ENCODE assay signal across 18 cellular contexts in the genomic region with DNA sequence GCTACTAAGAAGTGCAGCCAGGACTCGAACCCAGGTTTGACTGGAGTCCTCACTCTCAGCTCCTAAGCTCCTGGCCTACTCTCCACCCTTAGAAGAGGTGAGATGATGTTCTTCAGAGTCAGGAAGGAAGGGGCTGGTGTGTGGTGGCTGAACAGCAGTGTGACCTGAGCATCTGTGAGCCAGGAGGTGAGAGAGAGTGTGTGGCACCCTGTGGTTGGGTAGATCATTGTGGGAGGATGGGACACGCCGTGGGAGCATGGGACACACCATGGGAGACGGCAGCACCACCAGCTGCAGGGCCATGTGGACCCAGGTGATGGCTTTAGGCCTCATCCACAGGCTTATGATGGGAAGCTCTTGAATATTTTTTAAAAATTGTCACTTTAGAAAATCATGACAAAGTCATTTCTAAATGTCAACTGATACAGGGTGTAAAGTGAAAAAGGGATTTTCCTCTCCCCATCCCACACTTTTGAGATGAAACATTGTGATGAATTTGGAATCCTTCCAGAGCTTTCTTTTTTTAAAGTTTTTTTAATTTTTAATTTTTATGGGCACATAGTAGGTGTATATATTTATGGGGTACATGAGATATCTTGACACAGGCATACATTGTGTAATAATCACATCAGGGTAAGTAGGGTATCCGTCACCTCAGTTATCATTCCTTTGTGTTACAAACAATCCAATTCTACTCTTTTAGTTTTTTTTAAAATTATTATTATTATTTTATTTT. TPM values are rescaled to one million over a fixed set of nuclear protein-coding genes. Genes with fewer than 3 reads are reported as not detected.
A peak's percentile ranks its signal among the peaks of the same experiment; 100 is the strongest.
DNase-seq lines count a peak whose midpoint lies in the region; ATAC-seq, FAIRE-seq and TF ChIP-seq lines count a peak whose summit lies in the region.
"Had no signal": no experiment of that assay in that cellular context is flagged by ENCODE, and none has a peak within 500 bp of the region (broad histone marks: within the 10 kb centered on the region; RNA-seq: fewer than 3 reads in every experiment).

No MANE protein-coding gene starts in this region.

- H3K27ac ChIP-seq in IMR-90 (ENCODE audit: insufficient read depth, low read length) = no peak overlapping the region
- H3K27ac ChIP-seq: breast epithelium, gastroesophageal sphincter, suprapubic skin had no signal

- H3K14ac ChIP-seq in IMR-90 (replicated peaks; ENCODE audit: low read depth, low read length) = no peak overlapping the region

- BruUV-seq in IMR-90 (replicated peaks; lab: Mats Ljungman, UMichigan) = no TSS peak

- H3K9me3 ChIP-seq in IMR-90 (ENCODE audit: control insufficient read depth, insufficient read depth, low read length) = no peaks in the 10 kb centered on the region
- H3K9me3 ChIP-seq: breast epithelium, gastroesophageal sphincter, suprapubic skin had no signal

- no peak for ATAC-seq in IMR-90 (ENCODE audit: low read depth)
- ATAC-seq in stimulated activated naive CD8-positive, alpha-beta T cell treated with anti-CD3 and anti-CD28 coated beads, Interleukin-15, Interleukin-2, amounts not matched to agents 100 U/mL and 50 U/mL, for 24 hours = peak; percentile 70
- ATAC-seq in GM21619 (IDR thresholded peaks at IDR 0.05; ENCODE audit: unreplicated experiment) = no peak
- ATAC-seq: gastroesophageal sphincter had no signal

- no peaks in the 10 kb centered on the region for H3K36me3 Mint-ChIP-seq in activated CD4-positive, alpha-beta memory T cell treated with anti-CD3 and anti-CD28 coated beads for 36 hours
- no peaks in the 10 kb centered on the region for H3K36me3 Mint-ChIP-seq in activated CD4-positive, alpha-beta memory T cell treated with anti-CD3 and anti-CD28 coated beads, Interleukin-2, amount 10 ng/mL, durations not matched to agents 7 days and 5 days (ENCODE audit: low read depth)
- peaks cover 49% of the 10 kb centered on the region for H3K36me3 Mint-ChIP-seq in dendritic cell treated with granulocyte-macrophage colony-stimulating factor and Interleukin-4, amounts not matched to agents 40 ng/mL and 50 ng/mL, for 4 days (ENCODE audit: low read depth)
- H3K36me3 Mint-ChIP-seq: immature natural killer cell, memory B cell had no signal

- no peak overlapping the region for H3K9ac ChIP-seq in IMR-90 (ENCODE audit: low read depth, low read length)

- POLR2A ChIA-PET in activated CD4-positive, alpha-beta memory T cell treated with anti-CD3 and anti-CD28 coated beads for 36 hours (lab: Charles Lee) = no interaction called here
- POLR2A ChIA-PET in activated CD4-positive, alpha-beta memory T cell treated with anti-CD3 and anti-CD28 coated beads, Interleukin-2, amount 10 ng/mL, durations not matched to agents 7 days and 5 days (lab: Charles Lee) = interaction anchor here (1.1 kb wide), 1 partner anchor 199 kb away, joined by 3 read pairs; no protein-coding TSS in a partner anchor
- POLR2A ChIA-PET in IMR-90 (lab: Charles Lee; ENCODE audit: unreplicated experiment) = no interaction called here

- H2AK5ac ChIP-seq in IMR-90 (ENCODE audit: low read depth, low read length) = no peak overlapping the region

- intact Hi-C loops in activated CD4-positive, alpha-beta memory T cell treated with anti-CD3 and anti-CD28 coated beads for 36 hours (cut with micrococcal nuclease) = no loop called here
- intact Hi-C loops in IMR-90 (cut with micrococcal nuclease) = no loop called here
- intact Hi-C loops in dendritic cell treated with granulocyte-macrophage colony-stimulating factor and Interleukin-4, amounts not matched to agents 40 ng/mL and 50 ng/mL, for 4 days (cut with micrococcal nuclease) = no loop called here

- in situ Hi-C loops in IMR-90 (cut with MboI; ENCODE audit: low sequenced_read_pairs) = no loop called here

- FAIRE-seq in H54 (lab: Jason Lieb, UNC) = no peak
- FAIRE-seq: small intestine had no signal

- no peak for TF ChIP-seq CTCF in IMR-90 (conservative IDR thresholded peaks at IDR 0.05; ENCODE audit: low read depth, low read length)

- no peak overlapping the region for H2AK9ac ChIP-seq in IMR-90 (replicated peaks; ENCODE audit: low read depth, low read length, poor library complexity)

- TF ChIP-seq POLR2A in IMR-90 (IDR thresholded peaks at IDR 0.05; ENCODE audit: low read depth, low read length) (no peak), H54 (IDR thresholded peaks at IDR 0.05; ENCODE audit: low read depth, low read length) (no peak)

- no peak overlapping the region; the same call in 1 of the 2 replicates for H3K23ac ChIP-seq in IMR-90 (ENCODE audit: low read depth, low read length)

- peaks cover 4% of the 10 kb centered on the region for H3K4me1 Mint-ChIP-seq in activated CD4-positive, alpha-beta memory T cell treated with anti-CD3 and anti-CD28 coated beads for 36 hours (ENCODE audit: low read depth)
- peaks cover 9% of the 10 kb centered on the region for H3K4me1 Mint-ChIP-seq in activated CD4-positive, alpha-beta memory T cell treated with anti-CD3 and anti-CD28 coated beads, Interleukin-2, amount 10 ng/mL, durations not matched to agents 7 days and 5 days
- H3K4me1 Mint-ChIP-seq in dendritic cell treated with granulocyte-macrophage colony-stimulating factor and Interleukin-4, amounts not matched to agents 40 ng/mL and 50 ng/mL, for 4 days (ENCODE audit: low read depth) = peaks cover 66% of the 10 kb centered on the region

- no peak overlapping the region for H3K4me3 ChIP-seq in IMR-90 (ENCODE audit: insufficient read depth, low read depth, low read length)
- H3K4me3 ChIP-seq: breast epithelium, gastroesophageal sphincter, suprapubic skin had no signal

- 0 out of 2 replicates have a peak overlapping the region, but pooled peaks have one; percentile 45 for H3K4ac ChIP-seq in IMR-90 (ENCODE audit: low read depth, low read length)

- peak; percentile 23 for DNase-seq in activated CD4-positive, alpha-beta memory T cell treated with anti-CD3 and anti-CD28 coated beads for 36 hours
- DNase-seq in activated CD4-positive, alpha-beta memory T cell treated with anti-CD3 and anti-CD28 coated beads, Interleukin-2, amount 10 ng/mL, durations not matched to agents 7 days and 5 days = no peak
- no peak for DNase-seq in IMR-90
- DNase-seq in stimulated activated naive CD8-positive, alpha-beta T cell treated with anti-CD3 and anti-CD28 coated beads, Interleukin-15, Interleukin-2, amounts not matched to agents 100 U/mL and 50 U/mL, for 24 hours = no peak
- no peak for DNase-seq in H54 (ENCODE audit: insufficient read length, low spot score)
- no peak for DNase-seq in stimulated activated CD4-positive, alpha-beta T cell treated with anti-CD3 and anti-CD28 coated beads, Interleukin-4, amount 100 ng/mL, for 4 hours
- DNase-seq: activated naive CD4-positive, alpha-beta T cell; KG1; NCI-H1436; NCI-H526 treated with DMSO at 0.1 percent for 48 hours had no signal

- no peak overlapping the region for H2BK15ac ChIP-seq in IMR-90 (ENCODE audit: low read depth, low read length)

- no peak overlapping the region for H3K27ac Mint-ChIP-seq in activated CD4-positive, alpha-beta memory T cell treated with anti-CD3 and anti-CD28 coated beads for 36 hours
- no peak overlapping the region for H3K27ac Mint-ChIP-seq in activated CD4-positive, alpha-beta memory T cell treated with anti-CD3 and anti-CD28 coated beads, Interleukin-2, amount 10 ng/mL, durations not matched to agents 7 days and 5 days
- peak overlapping the region; percentile 87 for H3K27ac Mint-ChIP-seq in dendritic cell treated with granulocyte-macrophage colony-stimulating factor and Interleukin-4, amounts not matched to agents 40 ng/mL and 50 ng/mL, for 4 days
- H3K27ac Mint-ChIP-seq: memory B cell had no signal

- dilution Hi-C loops in IMR-90 (cut with HindIII; ENCODE audit: low sequenced_read_pairs, unreplicated experiment) = no loop called here

- H3K9me1 ChIP-seq in IMR-90 (ENCODE audit: insufficient read depth, low read length) = peaks cover 6% of the 10 kb centered on the region; the same call in 1 of the 2 replicates

- H4K91ac ChIP-seq in IMR-90 (ENCODE audit: insufficient read depth, low read depth, low read length) = no peak overlapping the region

- no peaks in the 10 kb centered on the region for H3K27me3 ChIP-seq in IMR-90 (ENCODE audit: control insufficient read depth, insufficient read depth, low read length)
- H3K27me3 ChIP-seq: breast epithelium, gastroesophageal sphincter, suprapubic skin had no signal

- peaks cover 17 to 54% of the 10 kb centered on the region in 2 experiments for H3K79me1 ChIP-seq in IMR-90 (ENCODE audit: low read depth in 1 of 2, low read length in 2 of 2)

- peaks cover 13% of the 10 kb centered on the region for H3K36me3 ChIP-seq in IMR-90 (ENCODE audit: control insufficient read depth, insufficient read depth, low read length)
- H3K36me3 ChIP-seq: breast epithelium, suprapubic skin had no signal

- H2AFZ ChIP-seq in IMR-90 (replicated peaks; ENCODE audit: low read length, poor library complexity) = no peak overlapping the region

- H3K18ac ChIP-seq in IMR-90 (ENCODE audit: low read depth, low read length) = no peak overlapping the region

- CTCF ChIA-PET in activated CD4-positive, alpha-beta memory T cell treated with anti-CD3 and anti-CD28 coated beads for 36 hours (lab: Charles Lee) = no interaction called here
- CTCF ChIA-PET in activated CD4-positive, alpha-beta memory T cell treated with anti-CD3 and anti-CD28 coated beads, Interleukin-2, amount 10 ng/mL, durations not matched to agents 7 days and 5 days (lab: Charles Lee) = interaction anchor here (0.7 kb wide), 1 partner anchor 136 kb away, joined by 3 read pairs; no protein-coding TSS in a partner anchor
- CTCF ChIA-PET in IMR-90 (lab: Yijun Ruan, JAX) = interaction anchor here (0.7 to 1.1 kb wide), 2 partner anchors 8 to 100 kb away, joined by 3 to 5 read pairs; no protein-coding TSS in a partner anchor

- TF ChIP-seq RAD21 in IMR-90 (IDR thresholded peaks at IDR 0.05; ENCODE audit: low read length) = no peak

- H4K8ac ChIP-seq in IMR-90 (ENCODE audit: low read depth in 2 of 2, low read length in 2 of 2) = no peak overlapping the region

- no peak overlapping the region for H4K5ac ChIP-seq in IMR-90 (ENCODE audit: low read depth, low read length)

- no peak overlapping the region for H2BK5ac ChIP-seq in IMR-90 (ENCODE audit: low read depth, low read length, poor library complexity, severe bottlenecking)

- H3K27me3 Mint-ChIP-seq in activated CD4-positive, alpha-beta memory T cell treated with anti-CD3 and anti-CD28 coated beads for 36 hours = no peaks in the 10 kb centered on the region
- H3K27me3 Mint-ChIP-seq in activated CD4-positive, alpha-beta memory T cell treated with anti-CD3 and anti-CD28 coated beads, Interleukin-2, amount 10 ng/mL, durations not matched to agents 7 days and 5 days = no peaks in the 10 kb centered on the region
- no peaks in the 10 kb centered on the region for H3K27me3 Mint-ChIP-seq in dendritic cell treated with granulocyte-macrophage colony-stimulating factor and Interleukin-4, amounts not matched to agents 40 ng/mL and 50 ng/mL, for 4 days
- H3K27me3 Mint-ChIP-seq: memory B cell had no signal

- no peak overlapping the region for H3K4me2 ChIP-seq in IMR-90 (ENCODE audit: low read depth, low read length)

- H3K9me3 Mint-ChIP-seq in activated CD4-positive, alpha-beta memory T cell treated with anti-CD3 and anti-CD28 coated beads for 36 hours = no peaks in the 10 kb centered on the region
- no peaks in the 10 kb centered on the region for H3K9me3 Mint-ChIP-seq in activated CD4-positive, alpha-beta memory T cell treated with anti-CD3 and anti-CD28 coated beads, Interleukin-2, amount 10 ng/mL, durations not matched to agents 7 days and 5 days
- H3K9me3 Mint-ChIP-seq in dendritic cell treated with granulocyte-macrophage colony-stimulating factor and Interleukin-4, amounts not matched to agents 40 ng/mL and 50 ng/mL, for 4 days = no peaks in the 10 kb centered on the region
- H3K9me3 Mint-ChIP-seq: immature natural killer cell, memory B cell had no signal

- no peak overlapping the region; the same call in 1 of the 2 replicates for H2BK120ac ChIP-seq in IMR-90 (ENCODE audit: low read depth, low read length)

- no peak overlapping the region for H2BK20ac ChIP-seq in IMR-90 (ENCODE audit: low read depth, low read length)

- WGBS in IMR-90 (ENCODE audit: extremely low coverage in 2 of 2, insufficient read length in 1 of 2), 2 experiments = 80% methylated on average over 1 of the region's 5 CpGs; no CpG with 5 or more reads in 1 of the 2 experiments

- H4K20me1 ChIP-seq in IMR-90 (ENCODE audit: insufficient read depth, low read length) = peaks cover 3% of the 10 kb centered on the region; the same call in 1 of the 2 replicates

- no peak overlapping the region for H3K56ac ChIP-seq in IMR-90 (ENCODE audit: extremely low read depth, insufficient read depth, low read length)

- H3K4me1 ChIP-seq in IMR-90 (ENCODE audit: control insufficient read depth, insufficient read depth, low read length) = peaks cover 15% of the 10 kb centered on the region
- H3K4me1 ChIP-seq: breast epithelium had no signal

- no peak overlapping the region for H3K4me3 Mint-ChIP-seq in activated CD4-positive, alpha-beta memory T cell treated with anti-CD3 and anti-CD28 coated beads for 36 hours
- H3K4me3 Mint-ChIP-seq in activated CD4-positive, alpha-beta memory T cell treated with anti-CD3 and anti-CD28 coated beads, Interleukin-2, amount 10 ng/mL, durations not matched to agents 7 days and 5 days = no peak overlapping the region
- no peak overlapping the region for H3K4me3 Mint-ChIP-seq in dendritic cell treated with granulocyte-macrophage colony-stimulating factor and Interleukin-4, amounts not matched to agents 40 ng/mL and 50 ng/mL, for 4 days
- H3K4me3 Mint-ChIP-seq: memory B cell had no signal

RNA-seq across cellular contexts. Expression of gene SRC, which starts 31.6 kb away (rescaled TPM):
- total RNA-seq in activated CD4-positive, alpha-beta memory T cell treated with anti-CD3 and anti-CD28 coated beads for 36 hours = 1 to 10 TPM; 5.3 to 6.1 TPM
- total RNA-seq in activated CD4-positive, alpha-beta memory T cell treated with anti-CD3 and anti-CD28 coated beads, Interleukin-2, amount 10 ng/mL, durations not matched to agents 7 days and 5 days = 1 to 10 TPM; 2.6 to 2.7 TPM
- 6.7 and 7.0 TPM in 2 replicates for total RNA-seq in IMR-90 (2012; rRNA removed)
- 19.8 and 24.2 TPM in 2 replicates for polyA plus RNA-seq in IMR-90 (2012; rRNA removed)
- polyA plus RNA-seq in IMR-90 (2012; cell fraction: cytosol; rRNA removed) = 10.7 and 21.0 TPM in 2 replicates
- polyA plus RNA-seq in IMR-90 (2012; cell fraction: nucleus; rRNA removed; ENCODE audit: low replicate concordance) = 66.9 and 101 TPM in 2 replicates
